Comparison of ENCODE assay signal across 1 cellular context in the genomic region with DNA sequence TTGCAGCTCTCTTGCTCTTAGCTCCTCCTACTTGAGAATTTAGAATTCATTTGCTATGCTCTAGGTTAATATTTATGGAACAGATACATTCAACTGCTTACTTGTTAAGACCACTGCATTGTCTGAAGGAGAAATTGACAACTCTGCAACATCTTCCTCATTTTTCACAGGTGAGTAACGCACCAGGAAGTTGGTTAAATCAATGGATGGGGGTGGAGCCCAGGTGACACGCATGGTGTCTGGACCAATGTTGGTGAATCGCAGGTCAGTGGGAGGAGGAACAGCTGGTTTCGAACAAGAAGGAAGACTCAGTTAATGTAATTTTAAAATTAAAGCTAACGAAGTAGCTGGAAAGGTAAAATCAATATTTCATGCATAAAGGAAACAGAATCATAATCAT.
TF ChIP-seq lines count a peak whose summit lies in the region.

No MANE protein-coding gene starts in this region.

TF ChIP-seq in IMR-90, 13 proteins besides CTCF, POLR2A, EP300 and RAD21:
- TF ChIP-seq FOS (IDR thresholded peaks at IDR 0.05; ENCODE audit: low read depth, low read length) = no peak
- no peak for TF ChIP-seq CHD1 (IDR thresholded peaks at IDR 0.05; ENCODE audit: low read depth, low read length)
- TF ChIP-seq RCOR1 (IDR thresholded peaks at IDR 0.05; ENCODE audit: insufficient replicate concordance, low read length) = no peak
- TF ChIP-seq, protein P1, sequence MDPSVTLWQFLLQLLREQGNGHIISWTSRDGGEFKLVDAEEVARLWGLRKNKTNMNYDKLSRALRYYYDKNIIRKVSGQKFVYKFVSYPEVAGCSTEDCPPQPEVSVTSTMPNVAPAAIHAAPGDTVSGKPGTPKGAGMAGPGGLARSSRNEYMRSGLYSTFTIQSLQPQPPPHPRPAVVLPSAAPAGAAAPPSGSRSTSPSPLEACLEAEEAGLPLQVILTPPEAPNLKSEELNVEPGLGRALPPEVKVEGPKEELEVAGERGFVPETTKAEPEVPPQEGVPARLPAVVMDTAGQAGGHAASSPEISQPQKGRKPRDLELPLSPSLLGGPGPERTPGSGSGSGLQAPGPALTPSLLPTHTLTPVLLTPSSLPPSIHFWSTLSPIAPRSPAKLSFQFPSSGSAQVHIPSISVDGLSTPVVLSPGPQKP (IDR thresholded peaks at IDR 0.05; ENCODE audit: borderline replicate concordance, low read depth, low read length) = no peak
- TF ChIP-seq MAFK (IDR thresholded peaks at IDR 0.05; ENCODE audit: low read depth, low read length) = no peak
TF ChIP-seq in IMR-90: peak in this region for 0.
